ENCODE assay signal across 18 cellular contexts in the genomic region with DNA sequence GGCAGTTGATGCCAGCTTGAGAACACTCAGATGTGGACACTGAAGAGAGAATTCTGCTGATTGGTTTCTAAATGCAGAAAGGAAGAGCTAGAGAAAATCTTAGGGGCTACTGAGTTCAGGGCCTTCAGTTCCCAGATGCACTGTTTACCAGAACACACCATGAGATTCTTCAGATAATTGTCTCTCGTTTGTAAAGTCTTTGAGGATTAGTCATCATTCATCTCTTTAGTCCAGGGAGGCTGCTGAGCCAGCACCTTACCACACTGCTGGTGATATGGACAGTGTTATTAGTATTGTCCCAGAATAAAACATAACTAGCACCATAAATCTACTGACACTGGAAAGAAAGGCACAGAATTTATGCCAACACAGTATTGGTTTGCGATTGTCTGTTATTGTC.
DNase-seq lines count a peak whose midpoint lies in the region; ATAC-seq, FAIRE-seq and TF ChIP-seq lines count a peak whose summit lies in the region.
"Had no signal": no experiment of that assay in that cellular context is flagged by ENCODE, and none has a peak within 500 bp of the region (broad histone marks: within the 10 kb centered on the region; RNA-seq: fewer than 3 reads in every experiment).

No MANE protein-coding gene starts in this region.

- no peaks in the 10 kb centered on the region for H3K79me1 ChIP-seq in mesendoderm (ENCODE audit: low read length)

- no peaks in the 10 kb centered on the region for H3K27me3 ChIP-seq in bronchial epithelial cell (ENCODE audit: control insufficient read depth, insufficient read depth, low read length)
- no peaks in the 10 kb centered on the region for H3K27me3 ChIP-seq in mesendoderm (ENCODE audit: insufficient read depth, low read length, poor library complexity)

- H3K4me2 ChIP-seq in mesendoderm (ENCODE audit: low read length) = no peak overlapping the region

- H4K5ac ChIP-seq in mesendoderm (ENCODE audit: low read length) = no peak overlapping the region

- H3K79me2 ChIP-seq in mesendoderm (ENCODE audit: control insufficient read depth, insufficient read depth, low read length) = no peaks in the 10 kb centered on the region

- no peak for ATAC-seq in HG03354 (IDR thresholded peaks at IDR 0.05; ENCODE audit: poor library complexity, severe bottlenecking, unreplicated experiment)
- ATAC-seq: CD8-positive, alpha-beta T cell; PC-3 had no signal

- H3K18ac ChIP-seq in mesendoderm (ENCODE audit: low read length) = no peak overlapping the region

- H2BK5ac ChIP-seq in mesendoderm (ENCODE audit: low read length) = no peak overlapping the region

- H2BK120ac ChIP-seq in mesendoderm (ENCODE audit: low read depth, low read length) = no peak overlapping the region

- no peak overlapping the region for H3K9ac ChIP-seq in mesendoderm (ENCODE audit: low read length)

- no peak for FAIRE-seq in bronchial epithelial cell (lab: Jason Lieb, UNC)
- FAIRE-seq: H1 had no signal

- no peak overlapping the region for H3K4ac ChIP-seq in mesendoderm (ENCODE audit: low read depth, low read length)

- no peak overlapping the region for H3K27ac ChIP-seq in mesendoderm (ENCODE audit: low read depth, low read length)
- H3K27ac ChIP-seq: HL-60 had no signal

- no peak overlapping the region for H3K23ac ChIP-seq in mesendoderm (ENCODE audit: low read length)

- no peak overlapping the region for H2AK5ac ChIP-seq in mesendoderm (ENCODE audit: low read length)

- no peak for TF ChIP-seq CTCF in bronchial epithelial cell (IDR thresholded peaks at IDR 0.05; ENCODE audit: insufficient read depth, low read length, severe bottlenecking)

- H2BK15ac ChIP-seq in mesendoderm (replicated peaks; ENCODE audit: low read depth) = no peak overlapping the region

- no peak overlapping the region for H4K8ac ChIP-seq in mesendoderm (ENCODE audit: low read depth, low read length)

- no peak overlapping the region for H3K4me3 ChIP-seq in bronchial epithelial cell (ENCODE audit: low read depth, low read length)
- no peak overlapping the region for H3K4me3 ChIP-seq in mesendoderm (ENCODE audit: low read length)

- no peaks in the 10 kb centered on the region for H3K4me1 ChIP-seq in mesendoderm (ENCODE audit: control insufficient read depth, low read depth, low read length)

- no peaks in the 10 kb centered on the region for H3K36me3 ChIP-seq in bronchial epithelial cell (ENCODE audit: control insufficient read depth, insufficient read depth, low read length)
- H3K36me3 ChIP-seq in mesendoderm (ENCODE audit: control insufficient read depth, insufficient read depth, low read length) = no peaks in the 10 kb centered on the region

- peak; percentile 32 for DNase-seq in DMS153 (lab: John Stamatoyannopoulos, UW)
- DNase-seq in NCI-H1105 treated with DMSO at 0.1 percent for 48 hours (lab: John Stamatoyannopoulos, UW) = peak; percentile 61
- DNase-seq in bronchial epithelial cell (ENCODE audit: low read depth) = peak; percentile 3
- peak; percentile 14 for DNase-seq in mesendoderm
- DNase-seq in dermis blood vessel endothelial cell = no peak
- no peak for DNase-seq in NCI-H2171 treated with DMSO at 0.1 percent for 48 hours (lab: John Stamatoyannopoulos, UW)
- DNase-seq: CD8-positive, alpha-beta T cell; DMS 273 treated with DMSO at 0.1 percent for 48 hours; EL; KBM-7; NCI-H1417 treated with DMSO at 0.1 percent for 48 hours; NCI-H2029; NCI-H2227 treated with DMSO at 0.1 percent for 48 hours; PC-3; SIG-M5 had no signal

- H3K56ac ChIP-seq in mesendoderm (ENCODE audit: low read length) = no peak overlapping the region

- no CpG with 5 or more reads among the region's 2 CpGs for WGBS in mesendoderm (ENCODE audit: extremely low coverage, insufficient coverage, low lambda C conversion rate)

Comparison
In these comparisons a context has a peak if more than half of its experiments do, and no peak if none do; other contexts are left out.
1. DNase-seq: peak in DMS153 (single experiment), NCI-H1105 treated with DMSO at 0.1 percent for 48 hours (single experiment), bronchial epithelial cell (single experiment) and mesendoderm (single experiment); none in dermis blood vessel endothelial cell (single experiment) and NCI-H2171 treated with DMSO at 0.1 percent for 48 hours (single experiment).